11 cellular contexts compared by ENCODE assay signal in the genomic region with DNA sequence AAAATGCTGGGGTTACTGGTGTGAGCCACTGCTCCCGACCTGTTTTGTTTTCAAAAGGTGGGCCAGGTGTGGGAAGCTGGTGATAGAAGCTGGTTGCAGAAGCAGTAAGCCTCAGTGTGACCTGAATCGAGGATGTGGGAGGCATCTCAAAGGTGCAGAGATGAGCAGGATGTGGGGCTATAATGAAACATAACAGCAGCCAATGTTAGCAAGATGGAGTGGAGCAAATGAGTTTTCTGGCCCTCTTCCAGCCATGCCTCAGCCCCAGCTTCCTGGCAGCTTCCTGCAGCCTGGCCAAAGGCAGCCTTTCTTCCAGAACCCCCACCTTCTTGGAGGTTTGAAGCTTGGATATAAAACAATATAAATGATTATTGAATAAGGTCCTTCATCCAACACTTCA.
DNase-seq lines count a peak whose midpoint lies in the region; ATAC-seq lines count a peak whose summit lies in the region.
"Had no signal": no experiment of that assay in that cellular context is flagged by ENCODE, and none has a peak within 500 bp of the region (broad histone marks: within the 10 kb centered on the region; RNA-seq: fewer than 3 reads in every experiment).

No MANE protein-coding gene starts in this region.

- DNase-seq in T-helper 2 cell (peak in 3 of 5 experiments; percentile 9 to 88 (median 55)), AML-193 (lab: John Stamatoyannopoulos, UW) (no peak), NCI-H1417 treated with DMSO at 0.1 percent for 48 hours (lab: John Stamatoyannopoulos, UW) (no peak), medulla oblongata (ENCODE audit: extremely low spot score) (no peak)
- DNase-seq in stimulated activated CD4-positive, alpha-beta T cell treated with anti-CD3 and anti-CD28 coated beads, Interleukin-2, amount 100 ng/mL, for 24 hours, result peak; percentile 22 to 42
- DNase-seq: NCI-H510A treated with DMSO at 0.1 percent for 48 hours had no signal

- H3K27me3 Mint-ChIP-seq in activated naive CD4-positive, alpha-beta T cell treated with anti-CD3 and anti-CD28 coated beads, Interleukin-2, amount 50 U/mL, for 24 hours, result no peaks in the 10 kb centered on the region

- peak overlapping the region; percentile 57 for H3K4me3 Mint-ChIP-seq in activated naive CD4-positive, alpha-beta T cell treated with anti-CD3 and anti-CD28 coated beads, Interleukin-2, amount 50 U/mL, for 24 hours
- H3K4me3 Mint-ChIP-seq: natural killer cell treated with Interleukin-12 subunit alpha and Interleukin-12 subunit beta and Interleukin-15 and Interleukin-18, amount 100 ng/mL, for 72 hours had no signal

- no peaks in the 10 kb centered on the region for H3K36me3 ChIP-seq in KOPT-K1 (ENCODE audit: insufficient read depth, low read length)
- H3K36me3 ChIP-seq: cardiac muscle cell had no signal

- H3K36me3 Mint-ChIP-seq in activated naive CD4-positive, alpha-beta T cell treated with anti-CD3 and anti-CD28 coated beads, Interleukin-2, amount 50 U/mL, for 24 hours, result no peaks in the 10 kb centered on the region
- H3K36me3 Mint-ChIP-seq: natural killer cell treated with Interleukin-12 subunit alpha and Interleukin-12 subunit beta and Interleukin-15 and Interleukin-18, amount 100 ng/mL, for 72 hours had no signal

- no peaks in the 10 kb centered on the region for H3K9me3 Mint-ChIP-seq in activated naive CD4-positive, alpha-beta T cell treated with anti-CD3 and anti-CD28 coated beads, Interleukin-2, amount 50 U/mL, for 24 hours
- H3K9me3 Mint-ChIP-seq: natural killer cell treated with Interleukin-12 subunit alpha and Interleukin-12 subunit beta and Interleukin-15 and Interleukin-18, amount 100 ng/mL, for 72 hours had no signal

- peak overlapping the region; percentile 83 for H3K27ac ChIP-seq in KOPT-K1 (ENCODE audit: low read depth, low read length, poor library complexity, severe bottlenecking)
- H3K27ac ChIP-seq: cardiac muscle cell had no signal

- ATAC-seq in HG03457 (IDR thresholded peaks at IDR 0.05; ENCODE audit: unreplicated experiment), result no peak

- peaks cover 75% of the 10 kb centered on the region for H3K4me1 Mint-ChIP-seq in activated naive CD4-positive, alpha-beta T cell treated with anti-CD3 and anti-CD28 coated beads, Interleukin-2, amount 50 U/mL, for 24 hours

- H3K9me3 ChIP-seq in KOPT-K1 (ENCODE audit: insufficient read depth, low read length, poor library complexity, severe bottlenecking), result peaks cover 16% of the 10 kb centered on the region

- H3K27ac Mint-ChIP-seq in activated naive CD4-positive, alpha-beta T cell treated with anti-CD3 and anti-CD28 coated beads, Interleukin-2, amount 50 U/mL, for 24 hours, result peak overlapping the region; percentile 84
- H3K27ac Mint-ChIP-seq: natural killer cell treated with Interleukin-12 subunit alpha and Interleukin-12 subunit beta and Interleukin-15 and Interleukin-18, amount 100 ng/mL, for 72 hours had no signal

Comparison
In these comparisons a context has a peak if more than half of its experiments do, and no peak if none do; other contexts are left out.
1. DNase-seq: peak in T-helper 2 cell (3 of 5) and stimulated activated CD4-positive, alpha-beta T cell treated with anti-CD3 and anti-CD28 coated beads, Interleukin-2, amount 100 ng/mL, for 24 hours (2 of 2); none in AML-193 (0 of 2), NCI-H1417 treated with DMSO at 0.1 percent for 48 hours (single experiment) and medulla oblongata (single experiment).